Comparison of ENCODE assay signal across 1 cellular context in the genomic region with DNA sequence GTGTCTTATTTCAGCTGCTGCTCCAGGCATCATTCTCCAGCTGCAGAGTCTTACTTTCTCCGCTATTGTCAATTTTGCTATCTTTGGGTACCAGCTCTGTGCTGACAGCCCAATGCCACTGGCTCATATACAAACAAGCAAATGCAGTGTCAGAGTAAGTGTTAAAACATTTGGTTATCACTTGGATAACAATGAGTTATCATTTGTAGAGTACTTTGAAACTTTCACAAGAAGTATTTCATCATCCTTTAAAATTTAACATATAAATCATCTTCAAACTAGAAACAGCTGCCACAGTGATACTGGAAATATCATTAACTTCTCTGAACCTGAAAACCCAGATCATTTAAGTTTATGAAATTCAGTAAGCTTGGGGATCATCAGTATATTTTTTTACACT.
TF ChIP-seq lines count a peak whose summit lies in the region.

No MANE protein-coding gene starts in this region.

TF ChIP-seq in K562, 482 proteins besides CTCF, POLR2A, EP300 and RAD21 (continued from another document):
- TF ChIP-seq, protein P1, sequence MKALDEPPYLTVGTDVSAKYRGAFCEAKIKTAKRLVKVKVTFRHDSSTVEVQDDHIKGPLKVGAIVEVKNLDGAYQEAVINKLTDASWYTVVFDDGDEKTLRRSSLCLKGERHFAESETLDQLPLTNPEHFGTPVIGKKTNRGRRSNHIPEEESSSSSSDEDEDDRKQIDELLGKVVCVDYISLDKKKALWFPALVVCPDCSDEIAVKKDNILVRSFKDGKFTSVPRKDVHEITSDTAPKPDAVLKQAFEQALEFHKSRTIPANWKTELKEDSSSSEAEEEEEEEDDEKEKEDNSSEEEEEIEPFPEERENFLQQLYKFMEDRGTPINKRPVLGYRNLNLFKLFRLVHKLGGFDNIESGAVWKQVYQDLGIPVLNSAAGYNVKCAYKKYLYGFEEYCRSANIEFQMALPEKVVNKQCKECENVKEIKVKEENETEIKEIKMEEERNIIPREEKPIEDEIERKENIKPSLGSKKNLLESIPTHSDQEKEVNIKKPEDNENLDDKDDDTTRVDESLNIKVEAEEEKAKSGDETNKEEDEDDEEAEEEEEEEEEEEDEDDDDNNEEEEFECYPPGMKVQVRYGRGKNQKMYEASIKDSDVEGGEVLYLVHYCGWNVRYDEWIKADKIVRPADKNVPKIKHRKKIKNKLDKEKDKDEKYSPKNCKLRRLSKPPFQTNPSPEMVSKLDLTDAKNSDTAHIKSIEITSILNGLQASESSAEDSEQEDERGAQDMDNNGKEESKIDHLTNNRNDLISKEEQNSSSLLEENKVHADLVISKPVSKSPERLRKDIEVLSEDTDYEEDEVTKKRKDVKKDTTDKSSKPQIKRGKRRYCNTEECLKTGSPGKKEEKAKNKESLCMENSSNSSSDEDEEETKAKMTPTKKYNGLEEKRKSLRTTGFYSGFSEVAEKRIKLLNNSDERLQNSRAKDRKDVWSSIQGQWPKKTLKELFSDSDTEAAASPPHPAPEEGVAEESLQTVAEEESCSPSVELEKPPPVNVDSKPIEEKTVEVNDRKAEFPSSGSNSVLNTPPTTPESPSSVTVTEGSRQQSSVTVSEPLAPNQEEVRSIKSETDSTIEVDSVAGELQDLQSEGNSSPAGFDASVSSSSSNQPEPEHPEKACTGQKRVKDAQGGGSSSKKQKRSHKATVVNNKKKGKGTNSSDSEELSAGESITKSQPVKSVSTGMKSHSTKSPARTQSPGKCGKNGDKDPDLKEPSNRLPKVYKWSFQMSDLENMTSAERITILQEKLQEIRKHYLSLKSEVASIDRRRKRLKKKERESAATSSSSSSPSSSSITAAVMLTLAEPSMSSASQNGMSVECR (CRISPR knock-in tag; IDR thresholded peaks at IDR 0.05), result no peak
- TF ChIP-seq NR4A1 (CRISPR knock-in tag; IDR thresholded peaks at IDR 0.05) (no peak), NR4A1 (tag; IDR thresholded peaks at IDR 0.05) (no peak), PTTG1 (tag; IDR thresholded peaks at IDR 0.05; ENCODE audit: low read depth) (no peak), XRCC3 (IDR thresholded peaks at IDR 0.05) (no peak), CBX3 (IDR thresholded peaks at IDR 0.05; ENCODE audit: borderline replicate concordance in 1 of 2, low read length in 2 of 2) (no peak), MTA2 (IDR thresholded peaks at IDR 0.05; ENCODE audit: low read depth) (no peak)
